ENCODE assay signal across 8 cellular contexts in genomic region chr1:220786057-220786336, GRCh38. TPM values are rescaled to one million over a fixed set of nuclear protein-coding genes. Genes with fewer than 3 reads are reported as not detected.
DNase-seq lines count a peak whose midpoint lies in the region; ATAC-seq and TF ChIP-seq lines count a peak whose summit lies in the region.

No MANE protein-coding gene starts in this region.

- no peaks in the 10 kb centered on the region for H3K27me3 ChIP-seq in Caco-2 (replicated peaks; ENCODE audit: control insufficient read depth, insufficient read depth, low read length)

- POLR2A ChIA-PET in Caco-2 (lab: Charles Lee), result interaction anchor here (0.5 to 0.6 kb wide), 2 partner anchors 11 to 1138 kb away, joined by 3 to 8 read pairs; no protein-coding TSS in a partner anchor

- H3K27ac Mint-ChIP-seq in Caco-2 (ENCODE audit: unreplicated experiment) (no peak overlapping the region), nephron (peak overlapping the region in 2 of 3 experiments; percentile 16 to 76)
- H3K27ac Mint-ChIP-seq in activated T-helper 1 cell treated with anti-CD3 and anti-CD28 coated beads, Interleukin-12 subunit alpha, Interleukin-12 subunit beta, Interleukin-2, Interleukin-4 antibody, amounts not matched to agents 30 ng/mL and 10 ng/mL and 1 ng/mL, durations not matched to agents 14 hours and 24 hours and 36 hours, result no peak overlapping the region
- H3K27ac Mint-ChIP-seq in activated T-helper 2 cell treated with anti-CD3 and anti-CD28 coated beads, Interferon-gamma antibody, Interleukin-2, Interleukin-4, amounts not matched to agents 10 μg/mL and 5 μg/mL and 100 μg/mL, durations not matched to agents 14 hours and 24 hours and 36 hours, result no peak overlapping the region

- peak overlapping the region; percentile 55 for H3K4me3 ChIP-seq in Caco-2 (ENCODE audit: low read depth, low read length)

- peaks cover 33% of the 10 kb centered on the region for H3K4me1 ChIP-seq in Caco-2

- H3K36me3 Mint-ChIP-seq in Caco-2 (ENCODE audit: insufficient read depth, unreplicated experiment) (peaks cover 53% of the 10 kb centered on the region), nephron (ENCODE audit: low read depth) (no peaks in the 10 kb centered on the region)
- no peaks in the 10 kb centered on the region for H3K36me3 Mint-ChIP-seq in activated T-helper 1 cell treated with anti-CD3 and anti-CD28 coated beads, Interleukin-12 subunit alpha, Interleukin-12 subunit beta, Interleukin-2, Interleukin-4 antibody, amounts not matched to agents 30 ng/mL and 10 ng/mL and 1 ng/mL, durations not matched to agents 14 hours and 24 hours and 36 hours (ENCODE audit: low read depth)
- no peaks in the 10 kb centered on the region for H3K36me3 Mint-ChIP-seq in activated T-helper 2 cell treated with anti-CD3 and anti-CD28 coated beads, Interferon-gamma antibody, Interleukin-2, Interleukin-4, amounts not matched to agents 10 μg/mL and 5 μg/mL and 100 μg/mL, durations not matched to agents 14 hours and 24 hours and 36 hours (ENCODE audit: low read depth)

- H3K4me1 Mint-ChIP-seq in Caco-2 (ENCODE audit: low read depth, unreplicated experiment) (peaks cover 28% of the 10 kb centered on the region), nephron (peaks cover 8% of the 10 kb centered on the region)
- no peaks in the 10 kb centered on the region for H3K4me1 Mint-ChIP-seq in activated T-helper 1 cell treated with anti-CD3 and anti-CD28 coated beads, Interleukin-12 subunit alpha, Interleukin-12 subunit beta, Interleukin-2, Interleukin-4 antibody, amounts not matched to agents 30 ng/mL and 10 ng/mL and 1 ng/mL, durations not matched to agents 14 hours and 24 hours and 36 hours (ENCODE audit: low read depth)
- no peaks in the 10 kb centered on the region for H3K4me1 Mint-ChIP-seq in activated T-helper 2 cell treated with anti-CD3 and anti-CD28 coated beads, Interferon-gamma antibody, Interleukin-2, Interleukin-4, amounts not matched to agents 10 μg/mL and 5 μg/mL and 100 μg/mL, durations not matched to agents 14 hours and 24 hours and 36 hours (ENCODE audit: low read depth)

- H3K36me3 ChIP-seq in Caco-2 (ENCODE audit: control insufficient read depth, insufficient read depth, low read length), result no peaks in the 10 kb centered on the region; the same call in none of the 2 replicates

- intact Hi-C loops in Caco-2 (cut with micrococcal nuclease; ENCODE audit: unreplicated experiment), result loop anchor here (2.0 kb wide), 1 partner anchor 401 kb away; no protein-coding TSS in a partner anchor
- intact Hi-C loops in activated T-helper 1 cell treated with anti-CD3 and anti-CD28 coated beads, Interleukin-12 subunit alpha, Interleukin-12 subunit beta, Interleukin-2, Interleukin-4 antibody, amounts not matched to agents 30 ng/mL and 10 ng/mL and 1 ng/mL, durations not matched to agents 14 hours and 24 hours and 36 hours (cut with micrococcal nuclease), result no loop called here
- intact Hi-C loops in activated T-helper 2 cell treated with anti-CD3 and anti-CD28 coated beads, Interferon-gamma antibody, Interleukin-2, Interleukin-4, amounts not matched to agents 10 μg/mL and 5 μg/mL and 100 μg/mL, durations not matched to agents 14 hours and 24 hours and 36 hours (cut with micrococcal nuclease), result no loop called here

- no peaks in the 10 kb centered on the region for H3K9me3 ChIP-seq in Caco-2

- TF ChIP-seq CTCF in Caco-2 (IDR thresholded peaks at IDR 0.05; ENCODE audit: insufficient read depth in 1 of 2, low read depth in 1 of 2, low read length in 1 of 2, severe bottlenecking in 1 of 2, unreplicated experiment in 1 of 2) (no peak), nephron (IDR thresholded peaks at IDR 0.05; ENCODE audit: unreplicated experiment in 3 of 3) (no peak)

- H3K4me3 Mint-ChIP-seq in Caco-2 (ENCODE audit: unreplicated experiment) (peak overlapping the region; percentile 85), nephron (peak overlapping the region; percentile 83 to 85 (median 85))
- no peak overlapping the region for H3K4me3 Mint-ChIP-seq in activated T-helper 1 cell treated with anti-CD3 and anti-CD28 coated beads, Interleukin-12 subunit alpha, Interleukin-12 subunit beta, Interleukin-2, Interleukin-4 antibody, amounts not matched to agents 30 ng/mL and 10 ng/mL and 1 ng/mL, durations not matched to agents 14 hours and 24 hours and 36 hours
- H3K4me3 Mint-ChIP-seq in activated T-helper 2 cell treated with anti-CD3 and anti-CD28 coated beads, Interferon-gamma antibody, Interleukin-2, Interleukin-4, amounts not matched to agents 10 μg/mL and 5 μg/mL and 100 μg/mL, durations not matched to agents 14 hours and 24 hours and 36 hours (ENCODE audit: low read depth), result no peak overlapping the region

- CTCF ChIA-PET in Caco-2 (lab: Charles Lee), result interaction anchor here (1.3 to 1.7 kb wide), 2 partner anchors 9 to 53 kb away, joined by 10 to 16 read pairs; no protein-coding TSS in a partner anchor

- H3K27me3 Mint-ChIP-seq in Caco-2 (ENCODE audit: insufficient read depth, unreplicated experiment), result no peaks in the 10 kb centered on the region
- H3K27me3 Mint-ChIP-seq in nephron (ENCODE audit: low read depth), result peaks cover 18% of the 10 kb centered on the region
- H3K27me3 Mint-ChIP-seq in activated T-helper 1 cell treated with anti-CD3 and anti-CD28 coated beads, Interleukin-12 subunit alpha, Interleukin-12 subunit beta, Interleukin-2, Interleukin-4 antibody, amounts not matched to agents 30 ng/mL and 10 ng/mL and 1 ng/mL, durations not matched to agents 14 hours and 24 hours and 36 hours (ENCODE audit: insufficient read depth), result peaks cover 55% of the 10 kb centered on the region
- peaks cover 53% of the 10 kb centered on the region for H3K27me3 Mint-ChIP-seq in activated T-helper 2 cell treated with anti-CD3 and anti-CD28 coated beads, Interferon-gamma antibody, Interleukin-2, Interleukin-4, amounts not matched to agents 10 μg/mL and 5 μg/mL and 100 μg/mL, durations not matched to agents 14 hours and 24 hours and 36 hours (ENCODE audit: low read depth)

- in situ Hi-C loops in KBM-7 (cut with MboI; ENCODE audit: low pct_unique_long_range_greater_than_20kb, low sequenced_read_pairs), result no loop called here

- no peaks in the 10 kb centered on the region for H3K9me3 Mint-ChIP-seq in Caco-2 (ENCODE audit: unreplicated experiment)
- H3K9me3 Mint-ChIP-seq in nephron, result no peaks in the 10 kb centered on the region
- H3K9me3 Mint-ChIP-seq in activated T-helper 1 cell treated with anti-CD3 and anti-CD28 coated beads, Interleukin-12 subunit alpha, Interleukin-12 subunit beta, Interleukin-2, Interleukin-4 antibody, amounts not matched to agents 30 ng/mL and 10 ng/mL and 1 ng/mL, durations not matched to agents 14 hours and 24 hours and 36 hours, result no peaks in the 10 kb centered on the region
- no peaks in the 10 kb centered on the region for H3K9me3 Mint-ChIP-seq in activated T-helper 2 cell treated with anti-CD3 and anti-CD28 coated beads, Interferon-gamma antibody, Interleukin-2, Interleukin-4, amounts not matched to agents 10 μg/mL and 5 μg/mL and 100 μg/mL, durations not matched to agents 14 hours and 24 hours and 36 hours

- no TSS peak for BruUV-seq in Caco-2 (replicated peaks; lab: Mats Ljungman, UMichigan)

- no peak for DNase-seq in Caco-2
- peak; percentile 14 for DNase-seq in dermis blood vessel endothelial cell
- DNase-seq in activated T-helper 1 cell treated with anti-CD3 and anti-CD28 coated beads, Interleukin-12 subunit alpha, Interleukin-12 subunit beta, Interleukin-2, Interleukin-4 antibody, amounts not matched to agents 30 ng/mL and 10 ng/mL and 1 ng/mL, durations not matched to agents 14 hours and 24 hours and 36 hours (ENCODE audit: low spot score), result no peak
- no peak for DNase-seq in KBM-7
- no peak for DNase-seq in activated T-helper 2 cell treated with anti-CD3 and anti-CD28 coated beads, Interferon-gamma antibody, Interleukin-2, Interleukin-4, amounts not matched to agents 10 μg/mL and 5 μg/mL and 100 μg/mL, durations not matched to agents 14 hours and 24 hours and 36 hours (ENCODE audit: low spot score)

- peak; percentile 14 for ATAC-seq in HG02938 (IDR thresholded peaks at IDR 0.05; ENCODE audit: unreplicated experiment)
- no peak for ATAC-seq in HG03439 (IDR thresholded peaks at IDR 0.05; ENCODE audit: unreplicated experiment)

RNA-seq across cellular contexts. Expression of gene MTARC1, which starts 0.7 kb away (rescaled TPM):
- total RNA-seq in Caco-2 (2022) (88.7 and 93.0 TPM in 2 replicates), dermis blood vessel endothelial cell (1.9 and 3.9 TPM in 2 replicates)
- not detected in 2 replicates for total RNA-seq in activated T-helper 1 cell treated with anti-CD3 and anti-CD28 coated beads, Interleukin-12 subunit alpha, Interleukin-12 subunit beta, Interleukin-2, Interleukin-4 antibody, amounts not matched to agents 30 ng/mL and 10 ng/mL and 1 ng/mL, durations not matched to agents 14 hours and 24 hours and 36 hours
- not detected in 2 replicates for total RNA-seq in activated T-helper 2 cell treated with anti-CD3 and anti-CD28 coated beads, Interferon-gamma antibody, Interleukin-2, Interleukin-4, amounts not matched to agents 10 μg/mL and 5 μg/mL and 100 μg/mL, durations not matched to agents 14 hours and 24 hours and 36 hours

RNA-seq across cellular contexts. Expression of gene MTARC2, which starts 37.9 kb away (rescaled TPM):
- total RNA-seq in Caco-2 (2022) (15.8 and 16.5 TPM in 2 replicates), dermis blood vessel endothelial cell (11.0 and 23.5 TPM in 2 replicates)
- not detected in 2 replicates for total RNA-seq in activated T-helper 1 cell treated with anti-CD3 and anti-CD28 coated beads, Interleukin-12 subunit alpha, Interleukin-12 subunit beta, Interleukin-2, Interleukin-4 antibody, amounts not matched to agents 30 ng/mL and 10 ng/mL and 1 ng/mL, durations not matched to agents 14 hours and 24 hours and 36 hours
- not detected in 2 replicates for total RNA-seq in activated T-helper 2 cell treated with anti-CD3 and anti-CD28 coated beads, Interferon-gamma antibody, Interleukin-2, Interleukin-4, amounts not matched to agents 10 μg/mL and 5 μg/mL and 100 μg/mL, durations not matched to agents 14 hours and 24 hours and 36 hours

Comparison
In these comparisons a context has a peak if more than half of its experiments do, and no peak if none do; other contexts are left out.
1. H3K27ac Mint-ChIP-seq: peak in nephron (2 of 3); none in Caco-2 (single experiment), activated T-helper 1 cell treated with anti-CD3 and anti-CD28 coated beads, Interleukin-12 subunit alpha, Interleukin-12 subunit beta, Interleukin-2, Interleukin-4 antibody, amounts not matched to agents 30 ng/mL and 10 ng/mL and 1 ng/mL, durations not matched to agents 14 hours and 24 hours and 36 hours (single experiment) and activated T-helper 2 cell treated with anti-CD3 and anti-CD28 coated beads, Interferon-gamma antibody, Interleukin-2, Interleukin-4, amounts not matched to agents 10 μg/mL and 5 μg/mL and 100 μg/mL, durations not matched to agents 14 hours and 24 hours and 36 hours (single experiment).
2. H3K4me3 Mint-ChIP-seq: peak in Caco-2 (single experiment) and nephron (3 of 3); none in activated T-helper 1 cell treated with anti-CD3 and anti-CD28 coated beads, Interleukin-12 subunit alpha, Interleukin-12 subunit beta, Interleukin-2, Interleukin-4 antibody, amounts not matched to agents 30 ng/mL and 10 ng/mL and 1 ng/mL, durations not matched to agents 14 hours and 24 hours and 36 hours (single experiment) and activated T-helper 2 cell treated with anti-CD3 and anti-CD28 coated beads, Interferon-gamma antibody, Interleukin-2, Interleukin-4, amounts not matched to agents 10 μg/mL and 5 μg/mL and 100 μg/mL, durations not matched to agents 14 hours and 24 hours and 36 hours (single experiment).
3. RNA of gene MTARC1, which starts 0.7 kb away (total RNA-seq): 88.7 to 93.0 TPM in Caco-2; 1.9 to 3.9 TPM in dermis blood vessel endothelial cell, not detected in activated T-helper 1 cell treated with anti-CD3 and anti-CD28 coated beads, Interleukin-12 subunit alpha, Interleukin-12 subunit beta, Interleukin-2, Interleukin-4 antibody, amounts not matched to agents 30 ng/mL and 10 ng/mL and 1 ng/mL, durations not matched to agents 14 hours and 24 hours and 36 hours and not detected in activated T-helper 2 cell treated with anti-CD3 and anti-CD28 coated beads, Interferon-gamma antibody, Interleukin-2, Interleukin-4, amounts not matched to agents 10 μg/mL and 5 μg/mL and 100 μg/mL, durations not matched to agents 14 hours and 24 hours and 36 hours; every median in the first group is over 10 times any median in the second.
4. RNA of gene MTARC2, which starts 37.9 kb away (total RNA-seq): 11.0 to 23.5 TPM in dermis blood vessel endothelial cell and 15.8 to 16.5 TPM in Caco-2; not detected in activated T-helper 1 cell treated with anti-CD3 and anti-CD28 coated beads, Interleukin-12 subunit alpha, Interleukin-12 subunit beta, Interleukin-2, Interleukin-4 antibody, amounts not matched to agents 30 ng/mL and 10 ng/mL and 1 ng/mL, durations not matched to agents 14 hours and 24 hours and 36 hours and not detected in activated T-helper 2 cell treated with anti-CD3 and anti-CD28 coated beads, Interferon-gamma antibody, Interleukin-2, Interleukin-4, amounts not matched to agents 10 μg/mL and 5 μg/mL and 100 μg/mL, durations not matched to agents 14 hours and 24 hours and 36 hours; every median in the first group is over 10 times any median in the second.